ENCODE assay signal across 30 cellular contexts in the genomic region with DNA sequence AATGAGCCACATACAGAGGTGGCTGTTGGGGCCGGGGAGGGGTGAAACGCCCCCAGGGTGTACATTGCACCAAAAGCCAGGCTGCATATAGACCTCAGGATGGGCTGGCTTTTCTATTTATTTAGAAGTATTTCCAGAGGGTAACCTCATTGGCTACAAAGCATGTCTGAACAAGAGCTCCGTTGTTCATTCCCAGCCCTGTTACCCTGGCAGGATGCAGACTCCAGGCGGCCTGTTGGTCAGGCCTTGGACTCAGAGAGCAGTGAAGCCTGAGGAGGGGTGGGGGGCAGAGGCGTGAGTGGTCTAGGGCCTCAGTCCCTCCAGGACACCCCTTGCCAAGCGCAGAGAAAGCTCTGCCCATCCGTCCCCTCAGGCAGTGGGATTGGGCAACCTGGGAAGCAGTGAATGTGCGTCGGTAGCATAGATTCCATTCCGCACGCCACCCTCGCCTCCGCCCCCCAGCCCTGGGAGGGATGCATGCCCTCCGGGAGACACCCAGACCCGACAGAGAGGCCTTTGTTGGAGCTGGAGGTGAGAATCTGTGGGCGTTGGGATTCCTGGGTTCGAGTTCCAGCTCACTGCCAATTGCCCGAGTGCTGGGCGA. TPM values are rescaled to one million over a fixed set of nuclear protein-coding genes. Genes with fewer than 3 reads are reported as not detected.
DNase-seq lines count a peak whose midpoint lies in the region; ATAC-seq and TF ChIP-seq lines count a peak whose summit lies in the region.
"Had no signal": no experiment of that assay in that cellular context is flagged by ENCODE, and none has a peak within 500 bp of the region (broad histone marks: within the 10 kb centered on the region; RNA-seq: fewer than 3 reads in every experiment).

No MANE protein-coding gene starts in this region.

- no peak for TF ChIP-seq CTCF in MCF 10A (IDR thresholded peaks at IDR 0.05; ENCODE audit: unreplicated experiment)

- H3K36me3 Mint-ChIP-seq in MCF 10A (ENCODE audit: insufficient read depth, unreplicated experiment), result peaks cover 50% of the 10 kb centered on the region
- H3K36me3 Mint-ChIP-seq in naive thymus-derived CD4-positive, alpha-beta T cell, result peaks cover 0 to 8% (median 0%) of the 10 kb centered on the region in 5 donors
- H3K36me3 Mint-ChIP-seq: CD4-positive, alpha-beta memory T cell; IgD-negative memory B cell had no signal

- peaks cover 23% of the 10 kb centered on the region for H3K4me1 Mint-ChIP-seq in MCF 10A (ENCODE audit: insufficient read depth, unreplicated experiment)
- H3K4me1 Mint-ChIP-seq in naive thymus-derived CD4-positive, alpha-beta T cell, result peaks cover 0 to 3% (median 1%) of the 10 kb centered on the region in 7 donors

- H3K36me3 ChIP-seq in naive thymus-derived CD4-positive, alpha-beta T cell (ENCODE audit: control insufficient read depth in 2 of 3, insufficient read depth in 3 of 3, low read length in 3 of 3), result no peaks in the 10 kb centered on the region
- H3K36me3 ChIP-seq: HAP-1, heart left ventricle, pancreas had no signal

- H3K27ac ChIP-seq in naive thymus-derived CD4-positive, alpha-beta T cell (ENCODE audit: low read depth, low read length), result no peak overlapping the region
- H3K27ac ChIP-seq: ascending aorta, heart left ventricle, lower lobe of right lung, pancreas had no signal

- H3K27ac Mint-ChIP-seq in MCF 10A (ENCODE audit: low read depth, unreplicated experiment), result peak overlapping the region; percentile 49
- no peak overlapping the region for H3K27ac Mint-ChIP-seq in naive thymus-derived CD4-positive, alpha-beta T cell
- H3K27ac Mint-ChIP-seq: CD4-positive, alpha-beta memory T cell; IgD-negative memory B cell; immature natural killer cell; type B pancreatic cell had no signal

- CTCF ChIA-PET in MCF 10A (lab: Yijun Ruan, JAX), result interaction anchor here (0.6 to 1.4 kb wide), 6 partner anchors 10 to 455 kb away, joined by 3 to 5 read pairs (median 4); no protein-coding TSS in a partner anchor
- CTCF ChIA-PET in naive thymus-derived CD4-positive, alpha-beta T cell (lab: Charles Lee), result no interaction called here

- no peaks in the 10 kb centered on the region for H3K27me3 ChIP-seq in naive thymus-derived CD4-positive, alpha-beta T cell (ENCODE audit: control insufficient read depth in 2 of 2, insufficient read depth in 2 of 2, low read length in 2 of 2)
- H3K27me3 ChIP-seq: ascending aorta, heart left ventricle, pancreas had no signal

- POLR2A ChIA-PET in MCF 10A (lab: Yijun Ruan, JAX), result interaction anchor here (0.7 to 3.4 kb wide), 21 partner anchors 8 to 119 kb away, joined by 3 to 26 read pairs (median 4); no protein-coding TSS in a partner anchor
- POLR2A ChIA-PET in naive thymus-derived CD4-positive, alpha-beta T cell (lab: Charles Lee), result no interaction called here

- H3K9me3 ChIP-seq in naive thymus-derived CD4-positive, alpha-beta T cell (ENCODE audit: control insufficient read depth in 2 of 3, low read length in 3 of 3), result no peaks in the 10 kb centered on the region
- H3K9me3 ChIP-seq: ascending aorta, HAP-1, heart left ventricle, lower lobe of right lung, pancreas had no signal

- BruUV-seq in MCF 10A (replicated peaks; lab: Mats Ljungman, UMichigan), result no TSS peak

- peak; percentile 67 for ATAC-seq in sciatic nerve
- ATAC-seq in naive thymus-derived CD4-positive, alpha-beta T cell, result no peak
- ATAC-seq: heart left ventricle; Right ventricle myocardium inferior; stimulated activated naive CD8-positive, alpha-beta T cell treated with anti-CD3 and anti-CD28 coated beads, Interleukin-15, Interleukin-2, amounts not matched to agents 100 U/mL and 50 U/mL, for 24 hours had no signal

- H3K4me3 ChIP-seq in naive thymus-derived CD4-positive, alpha-beta T cell (ENCODE audit: low read length), result no peak overlapping the region
- H3K4me3 ChIP-seq: ascending aorta, HAP-1, heart left ventricle, lower lobe of right lung, pancreas had no signal

- H3K4me3 Mint-ChIP-seq in MCF 10A (ENCODE audit: unreplicated experiment), result peak overlapping the region; percentile 50
- H3K4me3 Mint-ChIP-seq in naive thymus-derived CD4-positive, alpha-beta T cell, result no peak overlapping the region
- H3K4me3 Mint-ChIP-seq: CD4-positive, alpha-beta memory T cell; IgD-negative memory B cell; immature natural killer cell; type B pancreatic cell had no signal

- DNase-seq in HPDE6-E6E7 (ENCODE audit: extremely low spot score), result peak; percentile 47
- DNase-seq in MCF 10A (ENCODE audit: unreplicated experiment), result peak; percentile 86
- DNase-seq in islet precursor cell, result peak; percentile 85
- peak; percentile 72 for DNase-seq in sciatic nerve (ENCODE audit: low spot score)
- DNase-seq in naive thymus-derived CD4-positive, alpha-beta T cell, result no peak
- DNase-seq in stimulated activated CD4-positive, alpha-beta T cell treated with anti-CD3 and anti-CD28 coated beads, Interleukin-4, amount 100 ng/mL, for 4 hours, result no peak
- DNase-seq in ACHN, result no peak
- no peak for DNase-seq in effector CD8-positive, alpha-beta T cell (lab: John Stamatoyannopoulos, UW)
- DNase-seq: activated CD4-positive, alpha-beta T cell treated with anti-CD3 and anti-CD28 coated beads for 1 hour; activated CD8-positive, alpha-beta memory T cell treated with anti-CD3 and anti-CD28 coated beads for 24 hours; activated naive CD4-positive, alpha-beta T cell treated with anti-CD3 and anti-CD28 coated beads, Interleukin-2, amount 50 U/mL, for 16 hours; activated T-cell treated with anti-CD3 and anti-CD28 coated beads, Interleukin-2, amount 50 U/mL, for 48 hours; CD4-positive, alpha-beta memory T cell; DMS79 treated with DMSO at 0.1 percent for 48 hours; effector memory CD4-positive, alpha-beta T cell; heart left ventricle; immature natural killer cell; lower lobe of right lung; NCI-H1417 treated with DMSO at 0.1 percent for 48 hours; NCI-H2171 treated with DMSO at 0.1 percent for 48 hours; NCI-H526; stimulated activated CD4-positive, alpha-beta T cell treated with anti-CD3 and anti-CD28 coated beads, Interleukin-2, amount 100 ng/mL, for 24 hours; stimulated activated naive CD8-positive, alpha-beta T cell treated with anti-CD3 and anti-CD28 coated beads, Interleukin-15, Interleukin-2, amounts not matched to agents 100 U/mL and 50 U/mL, for 24 hours; SW 1271 had no signal

- no peaks in the 10 kb centered on the region for H3K27me3 Mint-ChIP-seq in MCF 10A (ENCODE audit: insufficient read depth, unreplicated experiment)
- peaks cover 14 to 39% (median 21%) of the 10 kb centered on the region in 5 donors for H3K27me3 Mint-ChIP-seq in naive thymus-derived CD4-positive, alpha-beta T cell
- H3K27me3 Mint-ChIP-seq: type B pancreatic cell had no signal

- no peaks in the 10 kb centered on the region for H3K4me1 ChIP-seq in naive thymus-derived CD4-positive, alpha-beta T cell (ENCODE audit: control insufficient read depth in 2 of 2, insufficient read depth in 2 of 2, low read length in 2 of 2)
- H3K4me1 ChIP-seq: HAP-1, pancreas had no signal

- intact Hi-C loops in MCF 10A (cut with micrococcal nuclease), result loop anchor here (5.0 kb wide), 1 partner anchor 65 kb away; no protein-coding TSS in a partner anchor
- intact Hi-C loops in sciatic nerve (cut with DNase I), result no loop called here
- intact Hi-C loops in naive thymus-derived CD4-positive, alpha-beta T cell (cut with micrococcal nuclease), result no loop called here

- H3K9me3 Mint-ChIP-seq in MCF 10A (ENCODE audit: unreplicated experiment), result no peaks in the 10 kb centered on the region
- peaks cover 0 to 3% (median 0%) of the 10 kb centered on the region in 11 donors for H3K9me3 Mint-ChIP-seq in naive thymus-derived CD4-positive, alpha-beta T cell
- H3K9me3 Mint-ChIP-seq: CD4-positive, alpha-beta memory T cell; immature natural killer cell; type B pancreatic cell had no signal

- in situ Hi-C loops in ACHN (cut with HindIII; ENCODE audit: low pct_ligation_motif_present, low pct_unique_long_range_greater_than_20kb, low sequenced_read_pairs), result no loop called here

RNA-seq across cellular contexts. Expression of a gene that starts 41.9 kb away (rescaled TPM):
- total RNA-seq in MCF 10A (2022) (25.2 and 25.7 TPM in 2 replicates), sciatic nerve (53.6 TPM)
- total RNA-seq in naive thymus-derived CD4-positive, alpha-beta T cell, result 10 to 100 TPM in 1 of 5 experiments, 1 to 10 TPM in 3, under 1 TPM in 1; 0.39 to 31.4 (median 3.5) TPM
- polyA plus RNA-seq in naive thymus-derived CD4-positive, alpha-beta T cell, result 1 to 10 TPM; 1.7 to 3.1 TPM

Comparison
In these comparisons a context has a peak if more than half of its experiments do, and no peak if none do; other contexts are left out.
1. DNase-seq: peak in HPDE6-E6E7 (single experiment), MCF 10A (single experiment), islet precursor cell (single experiment) and sciatic nerve (single experiment); none in naive thymus-derived CD4-positive, alpha-beta T cell (0 of 9), stimulated activated CD4-positive, alpha-beta T cell treated with anti-CD3 and anti-CD28 coated beads, Interleukin-4, amount 100 ng/mL, for 4 hours (0 of 2), ACHN (single experiment) and effector CD8-positive, alpha-beta T cell (single experiment).